ENCODE assay signal across 7 cellular contexts in the genomic region with DNA sequence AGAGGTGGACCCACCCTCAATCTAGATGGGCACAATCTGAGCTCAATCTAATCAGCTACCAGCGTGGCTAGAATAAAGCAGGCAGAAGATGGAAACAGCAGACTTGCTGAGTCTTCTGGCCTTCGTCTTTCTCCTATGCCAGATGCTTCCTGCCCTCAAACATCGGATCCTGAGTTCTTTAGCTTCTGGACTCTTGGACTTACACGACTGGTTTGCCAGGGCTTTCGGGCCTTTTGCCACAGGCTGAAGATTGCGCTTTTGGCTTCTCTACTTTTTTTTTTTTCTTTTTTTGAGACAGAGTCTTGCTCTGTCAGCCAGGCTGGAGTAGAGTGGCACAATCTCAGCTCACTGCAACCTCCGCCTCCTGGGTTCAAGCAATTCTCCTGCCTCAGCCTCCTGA.
"Had no signal": no experiment of that assay in that cellular context is flagged by ENCODE, and none has a peak within 500 bp of the region (broad histone marks: within the 10 kb centered on the region; RNA-seq: fewer than 3 reads in every experiment).

No MANE protein-coding gene starts in this region.

- DNase-seq: IMR-90, KBM-7, KG1 had no signal

- H3K4me1 Mint-ChIP-seq: IgD-negative memory B cell had no signal

- H3K4me3 ChIP-seq: K562 had no signal

- H3K27ac ChIP-seq: HL-60 had no signal

- H3K4me3 Mint-ChIP-seq: IgD-negative memory B cell had no signal

- ATAC-seq: HepG2, K562 had no signal
